ENCODE assay signal across 8 cellular contexts in the genomic region with DNA sequence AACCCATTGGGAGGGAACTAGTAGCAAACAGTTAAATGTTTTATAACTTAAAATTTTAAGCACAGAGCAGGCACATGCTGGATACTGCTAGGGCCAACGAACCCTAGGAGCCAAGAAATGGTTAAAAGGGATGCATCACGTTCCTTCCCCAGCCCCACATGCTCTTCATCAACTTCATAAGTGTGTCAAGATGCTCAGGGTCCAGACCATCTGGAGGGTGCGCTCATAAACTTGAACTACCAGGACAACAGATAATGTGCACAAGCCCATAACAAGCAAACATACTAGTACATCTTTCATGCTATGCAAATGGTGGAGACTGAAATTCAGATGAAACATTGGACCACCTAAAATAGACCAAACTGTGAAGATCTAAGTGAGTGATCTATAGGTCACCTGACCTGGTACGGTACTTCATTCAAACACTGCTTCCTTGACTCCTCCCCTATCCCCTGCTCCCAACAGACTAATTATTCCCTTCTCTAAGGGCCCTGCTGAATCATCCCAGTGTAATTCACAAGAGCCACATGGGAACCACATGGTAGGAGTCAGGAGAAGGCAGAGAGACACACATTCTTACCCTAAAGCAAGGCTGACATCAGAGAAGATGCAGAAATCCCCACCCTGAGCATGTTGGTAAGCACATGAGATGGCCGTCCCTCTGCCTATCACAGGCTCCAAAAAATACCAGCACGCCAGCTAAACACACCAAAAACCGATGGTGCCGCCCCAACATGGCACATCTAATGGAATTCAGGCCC.
A peak's percentile ranks its signal among the peaks of the same experiment; 100 is the strongest.
DNase-seq lines count a peak whose midpoint lies in the region; ATAC-seq lines count a peak whose summit lies in the region.

No MANE protein-coding gene starts in this region.

- no peak for ATAC-seq in HG02973 (IDR thresholded peaks at IDR 0.05; ENCODE audit: unreplicated experiment)
- no peak for ATAC-seq in GM21576 (IDR thresholded peaks at IDR 0.05; ENCODE audit: unreplicated experiment)

- DNase-seq in stimulated activated CD4-positive, alpha-beta T cell treated with anti-CD3 and anti-CD28 coated beads, Interleukin-4, amount 100 ng/mL, for 24 hours = peak; percentile 57
- DNase-seq in stimulated activated CD4-positive, alpha-beta T cell treated with anti-CD3 and anti-CD28 coated beads, Interleukin-15, amount 100 ng/mL, for 24 hours = no peak
- DNase-seq in activated naive CD4-positive, alpha-beta T cell treated with anti-CD3 and anti-CD28 coated beads, Interleukin-2, amount 50 U/mL, for 16 hours = peak; percentile 46
- DNase-seq in islet precursor cell (peak; percentile 82), SHP77 (lab: John Stamatoyannopoulos, UW) (no peak), NOMO-1 treated with dmso at 0.1 percent for 144 hours (lab: John Stamatoyannopoulos, UW; ENCODE audit: unreplicated experiment) (no peak)

Comparison
In these comparisons a context has a peak if more than half of its experiments do, and no peak if none do; other contexts are left out.
1. DNase-seq: peak in stimulated activated CD4-positive, alpha-beta T cell treated with anti-CD3 and anti-CD28 coated beads, Interleukin-4, amount 100 ng/mL, for 24 hours (single experiment), activated naive CD4-positive, alpha-beta T cell treated with anti-CD3 and anti-CD28 coated beads, Interleukin-2, amount 50 U/mL, for 16 hours (single experiment) and islet precursor cell (single experiment); none in stimulated activated CD4-positive, alpha-beta T cell treated with anti-CD3 and anti-CD28 coated beads, Interleukin-15, amount 100 ng/mL, for 24 hours (single experiment), SHP77 (0 of 2) and NOMO-1 treated with dmso at 0.1 percent for 144 hours (single experiment).